Comparison of ENCODE assay signal across 1 cellular context in the genomic region with DNA sequence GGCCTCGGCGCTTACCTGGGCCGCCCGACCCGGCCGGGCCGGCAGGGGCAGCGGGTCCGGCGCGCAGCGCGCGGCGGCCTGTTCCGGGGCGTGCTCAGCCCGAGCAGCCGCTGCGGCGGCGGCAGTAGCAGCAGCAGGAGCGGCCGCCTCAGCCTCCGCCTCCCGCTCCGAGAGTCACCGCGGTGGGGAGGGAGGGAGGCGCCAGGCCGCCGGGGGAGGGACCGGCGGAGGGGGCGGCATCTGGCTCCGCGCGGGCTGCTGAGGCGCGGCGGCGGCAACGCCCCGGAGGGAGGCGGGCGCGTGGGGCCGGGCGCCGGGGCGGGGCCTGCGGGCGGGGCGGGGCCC.
TF ChIP-seq lines count a peak whose summit lies in the region.

A gene with protein sequence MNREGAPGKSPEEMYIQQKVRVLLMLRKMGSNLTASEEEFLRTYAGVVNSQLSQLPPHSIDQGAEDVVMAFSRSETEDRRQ (minus strand): TSS at position 190 of the 345 bp plus-strand sequence. CDS start 38,205 bp downstream, outside the sequence.

TF ChIP-seq in K562, 482 proteins besides CTCF, POLR2A, EP300 and RAD21 (continued from another document and continues in another):
- TF ChIP-seq MYBL2 (IDR thresholded peaks at IDR 0.05; ENCODE audit: low read depth) (no peak), MYBL2 (CRISPR knock-in tag; IDR thresholded peaks at IDR 0.05; ENCODE audit: borderline replicate concordance) (no peak), SIN3A (IDR thresholded peaks at IDR 0.05; ENCODE audit: borderline replicate concordance in 2 of 2, control insufficient read depth in 1 of 2, low read depth in 2 of 2, low read length in 2 of 2) (peak in 1 of 2 experiments; percentile 47; a peak in 1 of 4 replicates), RFX7 (CRISPR knock-in tag; IDR thresholded peaks at IDR 0.05) (no peak), ZBTB1 (CRISPR knock-in tag; IDR thresholded peaks at IDR 0.05; ENCODE audit: borderline replicate concordance, low read depth) (no peak), ZNF23 (CRISPR knock-in tag; IDR thresholded peaks at IDR 0.05) (no peak), SMARCA5 (IDR thresholded peaks at IDR 0.05) (no peak), ZNF224 (CRISPR knock-in tag; IDR thresholded peaks at IDR 0.05) (no peak), LCOR (CRISPR knock-in tag; IDR thresholded peaks at IDR 0.05) (no peak), TGIF2 (CRISPR knock-in tag; IDR thresholded peaks at IDR 0.05) (no peak), TAF1 (IDR thresholded peaks at IDR 0.05; ENCODE audit: control insufficient read depth, extremely low read depth, insufficient read depth, low read length, severe bottlenecking) (peak; percentile 49), ZNF764 (CRISPR knock-in tag; IDR thresholded peaks at IDR 0.05; ENCODE audit: low read depth) (no peak), TEAD2 (tag; IDR thresholded peaks at IDR 0.05) (no peak), GABPA (tag; conservative IDR thresholded peaks at IDR 0.05; ENCODE audit: low read depth) (peak; percentile 9; the same call in 1 of the 2 replicates), POLR2AphosphoS5 (IDR thresholded peaks at IDR 0.05; ENCODE audit: control insufficient read depth, insufficient read depth, low read depth, low read length) (peak; percentile 41; the same call in 1 of the 2 replicates), TOE1 (IDR thresholded peaks at IDR 0.05; ENCODE audit: borderline replicate concordance) (no peak), TOE1 (CRISPR knock-in tag; IDR thresholded peaks at IDR 0.05; ENCODE audit: borderline replicate concordance, low read depth) (no peak), PHF8 (IDR thresholded peaks at IDR 0.05; ENCODE audit: borderline replicate concordance, low read length) (peak; percentile 29; the same call in 1 of the 2 replicates), POLR2G (IDR thresholded peaks at IDR 0.05; ENCODE audit: low read depth, low read length) (peak; percentile 78), NFE2 (IDR thresholded peaks at IDR 0.05; ENCODE audit: low read depth) (no peak), ZNF583 (CRISPR knock-in tag; IDR thresholded peaks at IDR 0.05) (no peak), NR2C2 (CRISPR knock-in tag; IDR thresholded peaks at IDR 0.05) (no peak), NR2C2 (tag; IDR thresholded peaks at IDR 0.05) (no peak), BACH1 (tag; IDR thresholded peaks at IDR 0.05) (no peak), GATAD2B (IDR thresholded peaks at IDR 0.05; ENCODE audit: borderline replicate concordance) (peak; percentile 80; the same call in 1 of the 2 replicates), ARNT (IDR thresholded peaks at IDR 0.05) (no peak), TAL1 (IDR thresholded peaks at IDR 0.05) (no peak), PHB (CRISPR knock-in tag; IDR thresholded peaks at IDR 0.05) (no peak), DNMT1 (IDR thresholded peaks at IDR 0.05) (no peak), ZBED1 (IDR thresholded peaks at IDR 0.05) (no peak), PRMT5 (CRISPR knock-in tag; IDR thresholded peaks at IDR 0.05) (no peak), STAT5A (IDR thresholded peaks at IDR 0.05; ENCODE audit: borderline replicate concordance, low read length) (no peak), NFE2L1 (tag; IDR thresholded peaks at IDR 0.05; ENCODE audit: borderline replicate concordance, low read depth) (no peak), HDAC1 (IDR thresholded peaks at IDR 0.05) (no peak), CBFA2T2 (conservative IDR thresholded peaks at IDR 0.05) (no peak), ZNF507 (tag; conservative IDR thresholded peaks at IDR 0.05) (no peak), TAF9B (IDR thresholded peaks at IDR 0.05; ENCODE audit: partially characterized antibody) (no peak), ZNF444 (CRISPR knock-in tag; IDR thresholded peaks at IDR 0.05) (no peak), ZNF3 (CRISPR knock-in tag; IDR thresholded peaks at IDR 0.05) (no peak), ZNF24 (IDR thresholded peaks at IDR 0.05) (no peak), POLR2B (IDR thresholded peaks at IDR 0.05; ENCODE audit: low read depth, partially characterized antibody) (no peak), SMAD4 (CRISPR knock-in tag; conservative IDR thresholded peaks at IDR 0.05) (peak; percentile 48; the same call in 1 of the 2 replicates), RAD51 (IDR thresholded peaks at IDR 0.05; ENCODE audit: borderline replicate concordance, low read depth) (no peak)
- TF ChIP-seq, protein P1, sequence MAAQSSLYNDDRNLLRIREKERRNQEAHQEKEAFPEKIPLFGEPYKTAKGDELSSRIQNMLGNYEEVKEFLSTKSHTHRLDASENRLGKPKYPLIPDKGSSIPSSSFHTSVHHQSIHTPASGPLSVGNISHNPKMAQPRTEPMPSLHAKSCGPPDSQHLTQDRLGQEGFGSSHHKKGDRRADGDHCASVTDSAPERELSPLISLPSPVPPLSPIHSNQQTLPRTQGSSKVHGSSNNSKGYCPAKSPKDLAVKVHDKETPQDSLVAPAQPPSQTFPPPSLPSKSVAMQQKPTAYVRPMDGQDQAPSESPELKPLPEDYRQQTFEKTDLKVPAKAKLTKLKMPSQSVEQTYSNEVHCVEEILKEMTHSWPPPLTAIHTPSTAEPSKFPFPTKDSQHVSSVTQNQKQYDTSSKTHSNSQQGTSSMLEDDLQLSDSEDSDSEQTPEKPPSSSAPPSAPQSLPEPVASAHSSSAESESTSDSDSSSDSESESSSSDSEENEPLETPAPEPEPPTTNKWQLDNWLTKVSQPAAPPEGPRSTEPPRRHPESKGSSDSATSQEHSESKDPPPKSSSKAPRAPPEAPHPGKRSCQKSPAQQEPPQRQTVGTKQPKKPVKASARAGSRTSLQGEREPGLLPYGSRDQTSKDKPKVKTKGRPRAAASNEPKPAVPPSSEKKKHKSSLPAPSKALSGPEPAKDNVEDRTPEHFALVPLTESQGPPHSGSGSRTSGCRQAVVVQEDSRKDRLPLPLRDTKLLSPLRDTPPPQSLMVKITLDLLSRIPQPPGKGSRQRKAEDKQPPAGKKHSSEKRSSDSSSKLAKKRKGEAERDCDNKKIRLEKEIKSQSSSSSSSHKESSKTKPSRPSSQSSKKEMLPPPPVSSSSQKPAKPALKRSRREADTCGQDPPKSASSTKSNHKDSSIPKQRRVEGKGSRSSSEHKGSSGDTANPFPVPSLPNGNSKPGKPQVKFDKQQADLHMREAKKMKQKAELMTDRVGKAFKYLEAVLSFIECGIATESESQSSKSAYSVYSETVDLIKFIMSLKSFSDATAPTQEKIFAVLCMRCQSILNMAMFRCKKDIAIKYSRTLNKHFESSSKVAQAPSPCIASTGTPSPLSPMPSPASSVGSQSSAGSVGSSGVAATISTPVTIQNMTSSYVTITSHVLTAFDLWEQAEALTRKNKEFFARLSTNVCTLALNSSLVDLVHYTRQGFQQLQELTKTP (IDR thresholded peaks at IDR 0.05; ENCODE audit: low read depth in 1 of 2, partially characterized antibody in 2 of 2), result no peak
- TF ChIP-seq, protein P2, sequence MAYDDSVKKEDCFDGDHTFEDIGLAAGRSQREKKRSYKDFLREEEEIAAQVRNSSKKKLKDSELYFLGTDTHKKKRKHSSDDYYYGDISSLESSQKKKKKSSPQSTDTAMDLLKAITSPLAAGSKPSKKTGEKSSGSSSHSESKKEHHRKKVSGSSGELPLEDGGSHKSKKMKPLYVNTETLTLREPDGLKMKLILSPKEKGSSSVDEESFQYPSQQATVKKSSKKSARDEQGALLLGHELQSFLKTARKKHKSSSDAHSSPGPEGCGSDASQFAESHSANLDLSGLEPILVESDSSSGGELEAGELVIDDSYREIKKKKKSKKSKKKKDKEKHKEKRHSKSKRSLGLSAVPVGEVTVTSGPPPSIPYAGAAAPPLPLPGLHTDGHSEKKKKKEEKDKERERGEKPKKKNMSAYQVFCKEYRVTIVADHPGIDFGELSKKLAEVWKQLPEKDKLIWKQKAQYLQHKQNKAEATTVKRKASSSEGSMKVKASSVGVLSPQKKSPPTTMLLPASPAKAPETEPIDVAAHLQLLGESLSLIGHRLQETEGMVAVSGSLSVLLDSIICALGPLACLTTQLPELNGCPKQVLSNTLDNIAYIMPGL (CRISPR knock-in tag; IDR thresholded peaks at IDR 0.05), result no peak
- TF ChIP-seq, protein P3, sequence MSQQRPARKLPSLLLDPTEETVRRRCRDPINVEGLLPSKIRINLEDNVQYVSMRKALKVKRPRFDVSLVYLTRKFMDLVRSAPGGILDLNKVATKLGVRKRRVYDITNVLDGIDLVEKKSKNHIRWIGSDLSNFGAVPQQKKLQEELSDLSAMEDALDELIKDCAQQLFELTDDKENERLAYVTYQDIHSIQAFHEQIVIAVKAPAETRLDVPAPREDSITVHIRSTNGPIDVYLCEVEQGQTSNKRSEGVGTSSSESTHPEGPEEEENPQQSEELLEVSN (IDR thresholded peaks at IDR 0.05; ENCODE audit: borderline replicate concordance in 1 of 2, extremely low read depth in 1 of 2, insufficient read depth in 1 of 2, insufficient read length in 1 of 2, low read depth in 1 of 2, low read length in 1 of 2, poor library complexity in 1 of 2, severe bottlenecking in 1 of 2), result peak in 1 of 2 experiments; percentile 56
- TF ChIP-seq, protein P4, sequence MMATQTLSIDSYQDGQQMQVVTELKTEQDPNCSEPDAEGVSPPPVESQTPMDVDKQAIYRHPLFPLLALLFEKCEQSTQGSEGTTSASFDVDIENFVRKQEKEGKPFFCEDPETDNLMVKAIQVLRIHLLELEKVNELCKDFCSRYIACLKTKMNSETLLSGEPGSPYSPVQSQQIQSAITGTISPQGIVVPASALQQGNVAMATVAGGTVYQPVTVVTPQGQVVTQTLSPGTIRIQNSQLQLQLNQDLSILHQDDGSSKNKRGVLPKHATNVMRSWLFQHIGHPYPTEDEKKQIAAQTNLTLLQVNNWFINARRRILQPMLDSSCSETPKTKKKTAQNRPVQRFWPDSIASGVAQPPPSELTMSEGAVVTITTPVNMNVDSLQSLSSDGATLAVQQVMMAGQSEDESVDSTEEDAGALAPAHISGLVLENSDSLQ (IDR thresholded peaks at IDR 0.05), result no peak
- TF ChIP-seq, protein P5, sequence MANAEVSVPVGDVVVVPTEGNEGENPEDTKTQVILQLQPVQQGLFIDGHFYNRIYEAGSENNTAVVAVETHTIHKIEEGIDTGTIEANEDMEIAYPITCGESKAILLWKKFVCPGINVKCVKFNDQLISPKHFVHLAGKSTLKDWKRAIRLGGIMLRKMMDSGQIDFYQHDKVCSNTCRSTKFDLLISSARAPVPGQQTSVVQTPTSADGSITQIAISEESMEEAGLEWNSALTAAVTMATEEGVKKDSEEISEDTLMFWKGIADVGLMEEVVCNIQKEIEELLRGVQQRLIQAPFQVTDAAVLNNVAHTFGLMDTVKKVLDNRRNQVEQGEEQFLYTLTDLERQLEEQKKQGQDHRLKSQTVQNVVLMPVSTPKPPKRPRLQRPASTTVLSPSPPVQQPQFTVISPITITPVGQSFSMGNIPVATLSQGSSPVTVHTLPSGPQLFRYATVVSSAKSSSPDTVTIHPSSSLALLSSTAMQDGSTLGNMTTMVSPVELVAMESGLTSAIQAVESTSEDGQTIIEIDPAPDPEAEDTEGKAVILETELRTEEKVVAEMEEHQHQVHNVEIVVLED (CRISPR knock-in tag; IDR thresholded peaks at IDR 0.05), result peak; percentile 9; the same call in 1 of the 2 replicates
- TF ChIP-seq, protein P6, sequence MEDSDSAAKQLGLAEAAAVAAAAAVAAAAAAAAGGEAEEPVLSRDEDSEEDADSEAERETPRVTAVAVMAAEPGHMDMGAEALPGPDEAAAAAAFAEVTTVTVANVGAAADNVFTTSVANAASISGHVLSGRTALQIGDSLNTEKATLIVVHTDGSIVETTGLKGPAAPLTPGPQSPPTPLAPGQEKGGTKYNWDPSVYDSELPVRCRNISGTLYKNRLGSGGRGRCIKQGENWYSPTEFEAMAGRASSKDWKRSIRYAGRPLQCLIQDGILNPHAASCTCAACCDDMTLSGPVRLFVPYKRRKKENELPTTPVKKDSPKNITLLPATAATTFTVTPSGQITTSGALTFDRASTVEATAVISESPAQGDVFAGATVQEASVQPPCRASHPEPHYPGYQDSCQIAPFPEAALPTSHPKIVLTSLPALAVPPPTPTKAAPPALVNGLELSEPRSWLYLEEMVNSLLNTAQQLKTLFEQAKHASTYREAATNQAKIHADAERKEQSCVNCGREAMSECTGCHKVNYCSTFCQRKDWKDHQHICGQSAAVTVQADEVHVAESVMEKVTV (CRISPR knock-in tag; IDR thresholded peaks at IDR 0.05), result no peak
- TF ChIP-seq, protein P7, sequence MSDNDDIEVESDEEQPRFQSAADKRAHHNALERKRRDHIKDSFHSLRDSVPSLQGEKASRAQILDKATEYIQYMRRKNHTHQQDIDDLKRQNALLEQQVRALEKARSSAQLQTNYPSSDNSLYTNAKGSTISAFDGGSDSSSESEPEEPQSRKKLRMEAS (CRISPR knock-in tag; IDR thresholded peaks at IDR 0.05), result no peak
- TF ChIP-seq, protein P8, sequence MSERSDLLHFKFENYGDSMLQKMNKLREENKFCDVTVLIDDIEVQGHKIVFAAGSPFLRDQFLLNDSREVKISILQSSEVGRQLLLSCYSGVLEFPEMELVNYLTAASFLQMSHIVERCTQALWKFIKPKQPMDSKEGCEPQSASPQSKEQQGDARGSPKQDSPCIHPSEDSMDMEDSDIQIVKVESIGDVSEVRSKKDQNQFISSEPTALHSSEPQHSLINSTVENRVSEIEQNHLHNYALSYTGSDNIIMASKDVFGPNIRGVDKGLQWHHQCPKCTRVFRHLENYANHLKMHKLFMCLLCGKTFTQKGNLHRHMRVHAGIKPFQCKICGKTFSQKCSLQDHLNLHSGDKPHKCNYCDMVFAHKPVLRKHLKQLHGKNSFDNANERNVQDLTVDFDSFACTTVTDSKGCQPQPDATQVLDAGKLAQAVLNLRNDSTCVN (CRISPR knock-in tag; IDR thresholded peaks at IDR 0.05), result no peak
- TF ChIP-seq, protein P9, sequence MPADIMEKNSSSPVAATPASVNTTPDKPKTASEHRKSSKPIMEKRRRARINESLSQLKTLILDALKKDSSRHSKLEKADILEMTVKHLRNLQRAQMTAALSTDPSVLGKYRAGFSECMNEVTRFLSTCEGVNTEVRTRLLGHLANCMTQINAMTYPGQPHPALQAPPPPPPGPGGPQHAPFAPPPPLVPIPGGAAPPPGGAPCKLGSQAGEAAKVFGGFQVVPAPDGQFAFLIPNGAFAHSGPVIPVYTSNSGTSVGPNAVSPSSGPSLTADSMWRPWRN (IDR thresholded peaks at IDR 0.05; ENCODE audit: low read depth), result no peak
- TF ChIP-seq, protein P10, sequence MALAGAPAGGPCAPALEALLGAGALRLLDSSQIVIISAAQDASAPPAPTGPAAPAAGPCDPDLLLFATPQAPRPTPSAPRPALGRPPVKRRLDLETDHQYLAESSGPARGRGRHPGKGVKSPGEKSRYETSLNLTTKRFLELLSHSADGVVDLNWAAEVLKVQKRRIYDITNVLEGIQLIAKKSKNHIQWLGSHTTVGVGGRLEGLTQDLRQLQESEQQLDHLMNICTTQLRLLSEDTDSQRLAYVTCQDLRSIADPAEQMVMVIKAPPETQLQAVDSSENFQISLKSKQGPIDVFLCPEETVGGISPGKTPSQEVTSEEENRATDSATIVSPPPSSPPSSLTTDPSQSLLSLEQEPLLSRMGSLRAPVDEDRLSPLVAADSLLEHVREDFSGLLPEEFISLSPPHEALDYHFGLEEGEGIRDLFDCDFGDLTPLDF (CRISPR knock-in tag; IDR thresholded peaks at IDR 0.05), result no peak
